Comparison of ENCODE assay signal across 26 cellular contexts in the genomic region with DNA sequence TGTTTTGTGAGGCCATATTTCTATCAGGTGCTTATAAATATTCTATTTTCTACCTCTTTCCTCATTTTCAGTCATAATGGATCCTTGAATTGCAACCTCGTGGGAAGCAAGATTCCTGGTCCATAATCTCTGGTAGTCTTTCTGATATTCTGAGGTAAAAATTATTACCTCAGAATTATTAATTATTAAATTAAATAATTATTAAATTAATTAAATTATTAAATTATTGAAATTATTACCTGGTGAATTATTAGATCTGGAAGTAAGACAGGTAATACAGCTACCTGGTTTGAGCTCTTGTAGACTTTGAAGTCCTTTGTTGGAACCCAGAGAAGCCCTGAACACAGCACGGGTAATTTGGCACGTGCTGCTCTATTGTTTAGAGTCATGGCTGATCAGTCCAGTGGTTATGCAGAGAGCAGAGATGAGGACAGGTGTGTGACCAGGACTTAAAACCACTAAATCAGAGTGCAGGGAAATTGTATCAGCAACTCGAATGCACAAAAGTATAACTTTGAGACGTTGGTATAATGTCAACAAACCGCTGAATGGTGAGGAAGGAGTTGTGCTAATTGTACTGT. TPM values are rescaled to one million over a fixed set of nuclear protein-coding genes. Genes with fewer than 3 reads are reported as not detected.
DNase-seq lines count a peak whose midpoint lies in the region; ATAC-seq, FAIRE-seq and TF ChIP-seq lines count a peak whose summit lies in the region.
"Had no signal": no experiment of that assay in that cellular context is flagged by ENCODE, and none has a peak within 500 bp of the region (broad histone marks: within the 10 kb centered on the region; RNA-seq: fewer than 3 reads in every experiment).

No MANE protein-coding gene starts in this region.

- no peaks in the 10 kb centered on the region for H3K9me3 ChIP-seq in H1 (ENCODE audit: insufficient read depth in 2 of 2, low read depth in 1 of 2, low read length in 1 of 2)
- H3K9me3 ChIP-seq in thyroid gland, result no peaks in the 10 kb centered on the region
- H3K9me3 ChIP-seq in psoas muscle, result no peaks in the 10 kb centered on the region
- H3K9me3 ChIP-seq: Caco-2, HAP-1, SK-N-SH had no signal

- TF ChIP-seq CTCF in H1 (IDR thresholded peaks at IDR 0.05; ENCODE audit: control extremely low read depth in 1 of 3, insufficient read depth in 1 of 3, low read depth in 1 of 3, low read length in 3 of 3), result no peak
- TF ChIP-seq CTCF in thyroid gland (IDR thresholded peaks at IDR 0.05), result no peak
- no peak for TF ChIP-seq CTCF in psoas muscle (IDR thresholded peaks at IDR 0.05)

- H3K27ac ChIP-seq in H1 (ENCODE audit: low read depth, low read length), result no peak overlapping the region
- H3K27ac ChIP-seq in thyroid gland, result peak overlapping the region; percentile 63 to 83 (median 63)
- no peak overlapping the region for H3K27ac ChIP-seq in psoas muscle
- H3K27ac ChIP-seq: 22Rv1, C4-2B, GM23248 had no signal

- no peak overlapping the region for H3K9ac ChIP-seq in H1 (replicated peaks in 1 of 4; ENCODE audit: extremely low read depth in 1 of 4, low read depth in 3 of 4, low read length in 3 of 4)
- H3K9ac ChIP-seq: GM23248, SK-N-SH had no signal

- WGBS in H1 (ENCODE audit: extremely low coverage in 1 of 2, insufficient coverage in 1 of 2, insufficient read length in 1 of 2, insufficient replicate concordance in 2 of 2, low coverage in 1 of 2, low lambda C conversion rate in 2 of 2, missing lambda C conversion rate in 1 of 2), 2 experiments, result 86% methylated on average over 6 of the region's 6 CpGs; no CpG with 5 or more reads in 1 of the 2 experiments
- 37 to 44% methylated on average over 6 of the region's 6 CpGs for WGBS in thyroid gland, 2 donors
- 68 to 71% (median 70%) methylated on average over 6 of the region's 6 CpGs for whole genome bisulfite sequencing in psoas muscle, 3 donors

- H3K18ac ChIP-seq in H1 (ENCODE audit: extremely low read depth, low read length), result no peak overlapping the region

- H2BK120ac ChIP-seq in H1 (replicated peaks; ENCODE audit: low read depth, low read length), result no peak overlapping the region

- H4K8ac ChIP-seq in H1 (ENCODE audit: extremely low read depth, insufficient read depth, low read length), result no peak overlapping the region

- TF ChIP-seq POLR2A in H1 (IDR thresholded peaks at IDR 0.05; ENCODE audit: control extremely low read depth in 1 of 2, low read depth in 2 of 2, low read length in 2 of 2) (no peak), thyroid gland (IDR thresholded peaks at IDR 0.05) (no peak)

- H3K79me2 ChIP-seq in H1 (ENCODE audit: control insufficient read depth in 1 of 2, insufficient read depth in 2 of 2, low read length in 2 of 2), result no peaks in the 10 kb centered on the region

- no peaks in the 10 kb centered on the region for H3K36me3 ChIP-seq in H1 (ENCODE audit: control insufficient read depth in 2 of 4, insufficient read depth in 4 of 4, low read length in 3 of 4)
- no peaks in the 10 kb centered on the region for H3K36me3 ChIP-seq in thyroid gland
- no peaks in the 10 kb centered on the region for H3K36me3 ChIP-seq in psoas muscle (ENCODE audit: insufficient read depth in 1 of 2, low read depth in 1 of 2)
- H3K36me3 ChIP-seq: HAP-1 had no signal

- no peak overlapping the region for H3K4me2 ChIP-seq in H1 (ENCODE audit: insufficient read depth in 1 of 2, low read depth in 2 of 2, low read length in 2 of 2)
- H3K4me2 ChIP-seq: SK-N-SH had no signal

- H3K14ac ChIP-seq in H1 (ENCODE audit: insufficient read length), result no peak overlapping the region

- H3K79me1 ChIP-seq in H1 (ENCODE audit: low read depth, low read length), result no peaks in the 10 kb centered on the region

- no peak overlapping the region for H2BK15ac ChIP-seq in H1 (ENCODE audit: low read length)

- H2AFZ ChIP-seq in H1 (ENCODE audit: low read length), result peak overlapping the region; percentile 10; the same call in 1 of the 2 replicates
- H2AFZ ChIP-seq: GM23248 had no signal

- H4K91ac ChIP-seq in H1 (replicated peaks; ENCODE audit: insufficient read length, low read length), result no peak overlapping the region

- POLR2A ChIA-PET in H1 (lab: Charles Lee; ENCODE audit: partially characterized antibody), result no interaction called here

- no peak overlapping the region for H3K4ac ChIP-seq in H1 (replicated peaks; ENCODE audit: insufficient read length, low read depth, low read length)

- DNase-seq in DMS53 (lab: John Stamatoyannopoulos, UW) (peak; percentile 47), DMS53 treated with DMSO at 0.1 percent for 48 hours (lab: John Stamatoyannopoulos, UW; ENCODE audit: unreplicated experiment) (no peak), NCI-H748 (lab: John Stamatoyannopoulos, UW; ENCODE audit: unreplicated experiment) (peak; percentile 58), NCI-H748 treated with DMSO at 0.1 percent for 48 hours (lab: John Stamatoyannopoulos, UW) (no peak), H1 (ENCODE audit: low read depth in 1 of 2, low spot score in 2 of 2) (no peak), thyroid gland (peak; percentile 65 to 70), NCI-H2081 treated with DMSO at 0.1 percent for 48 hours (lab: John Stamatoyannopoulos, UW) (no peak), psoas muscle (no peak)
- DNase-seq: Caco-2; CD8-positive, alpha-beta T cell; DND-41; GM23248; HFFc6; KBM-7; MV-4-11; NCI-H1105; NCI-H2081; NCI-H226; NCI-H526; SK-N-SH; SW 1271; T-helper 17 cell had no signal

- no peak overlapping the region for H2BK20ac ChIP-seq in H1 (ENCODE audit: low read length)

- H3K23me2 ChIP-seq in H1 (ENCODE audit: low read depth, low read length), result no peaks in the 10 kb centered on the region

- no peaks in the 10 kb centered on the region for H3K27me3 ChIP-seq in H1 (replicated peaks in 1 of 4; ENCODE audit: control insufficient read depth in 3 of 4, extremely low read depth in 1 of 4, insufficient read depth in 3 of 4, low read length in 3 of 4)
- H3K27me3 ChIP-seq in thyroid gland, result no peaks in the 10 kb centered on the region
- H3K27me3 ChIP-seq in psoas muscle (ENCODE audit: insufficient read depth in 3 of 3, low read length in 2 of 3), result no peaks in the 10 kb centered on the region

- CTCF ChIA-PET in H1 (lab: Charles Lee; ENCODE audit: partially characterized antibody), result interaction anchor here (1.5 to 1.9 kb wide), 5 partner anchors 47 to 247 kb away, joined by 3 to 7 read pairs (median 5); no protein-coding TSS in a partner anchor

- no peak for ATAC-seq in psoas muscle
- ATAC-seq: CD8-positive, alpha-beta T cell; PC-3; T-helper 17 cell had no signal

- no peak for TF ChIP-seq EP300 in H1 (IDR thresholded peaks at IDR 0.05; ENCODE audit: borderline replicate concordance in 1 of 2, low read depth in 2 of 2, low read length in 2 of 2)

- H4K5ac ChIP-seq in H1 (ENCODE audit: insufficient read length, low read depth, low read length), result no peak overlapping the region

- no peak for TF ChIP-seq RAD21 in H1 (IDR thresholded peaks at IDR 0.05 in 1 of 2, conservative IDR thresholded peaks at IDR 0.05 in 1 of 2; ENCODE audit: low read depth in 2 of 2, low read length in 2 of 2)

- no peak overlapping the region for H2AK5ac ChIP-seq in H1 (ENCODE audit: low read depth, low read length)

- no peak overlapping the region for H2BK5ac ChIP-seq in H1 (ENCODE audit: low read depth, low read length)

- no peaks in the 10 kb centered on the region for H4K20me1 ChIP-seq in H1 (replicated peaks in 1 of 2; ENCODE audit: control insufficient read depth in 1 of 2, insufficient read depth in 2 of 2, low read length in 2 of 2)

- H3K4me3 ChIP-seq in H1 (ENCODE audit: extremely low read depth in 1 of 4, insufficient read depth in 2 of 4, low read depth in 3 of 4, low read length in 4 of 4) (no peak overlapping the region), thyroid gland (replicated peaks in 1 of 3) (no peak overlapping the region), psoas muscle (no peak overlapping the region)
- H3K4me3 ChIP-seq: GM23248, HAP-1 had no signal

- no peak overlapping the region for H3K56ac ChIP-seq in H1 (replicated peaks; ENCODE audit: insufficient read length, low read depth, low read length)

- peaks cover 0 to 21% (median 6%) of the 10 kb centered on the region in 4 experiments; a peak in 5 of 7 replicates for H3K4me1 ChIP-seq in H1 (replicated peaks in 1 of 4; ENCODE audit: control insufficient read depth in 3 of 4, insufficient read depth in 4 of 4, low read length in 3 of 4)
- H3K4me1 ChIP-seq in thyroid gland, result peaks cover 13 to 29% of the 10 kb centered on the region in 2 donors
- H3K4me1 ChIP-seq in psoas muscle, result no peaks in the 10 kb centered on the region
- H3K4me1 ChIP-seq: HAP-1 had no signal

- intact Hi-C loops in thyroid gland (cut with DNase I) (no loop called here), psoas muscle (cut with DNase I) (no loop called here)

- H2BK12ac ChIP-seq in H1 (ENCODE audit: low read depth, low read length), result no peak overlapping the region

- no peak overlapping the region for H3K23ac ChIP-seq in H1 (ENCODE audit: insufficient read length)

- FAIRE-seq in H1 (lab: Jason Lieb, UNC), result no peak

TF ChIP-seq in H1, 55 proteins besides CTCF, POLR2A, EP300 and RAD21 (continues in another document):
- TF ChIP-seq GTF2F1 (IDR thresholded peaks at IDR 0.05; ENCODE audit: borderline replicate concordance, low read depth, low read length) (no peak), KDM1A (IDR thresholded peaks at IDR 0.05; ENCODE audit: borderline replicate concordance, low read length) (no peak), JUND (IDR thresholded peaks at IDR 0.05; ENCODE audit: low read length) (no peak), TAF7 (optimal IDR thresholded peaks at IDR 0.05; ENCODE audit: borderline replicate concordance, low read depth, low read length) (no peak), SP1 (IDR thresholded peaks at IDR 0.05; ENCODE audit: low read depth, low read length) (no peak), TAF1 (IDR thresholded peaks at IDR 0.05; ENCODE audit: low read depth, low read length) (no peak)
- TF ChIP-seq, protein P1, sequence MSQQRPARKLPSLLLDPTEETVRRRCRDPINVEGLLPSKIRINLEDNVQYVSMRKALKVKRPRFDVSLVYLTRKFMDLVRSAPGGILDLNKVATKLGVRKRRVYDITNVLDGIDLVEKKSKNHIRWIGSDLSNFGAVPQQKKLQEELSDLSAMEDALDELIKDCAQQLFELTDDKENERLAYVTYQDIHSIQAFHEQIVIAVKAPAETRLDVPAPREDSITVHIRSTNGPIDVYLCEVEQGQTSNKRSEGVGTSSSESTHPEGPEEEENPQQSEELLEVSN (IDR thresholded peaks at IDR 0.05), result no peak

RNA-seq across cellular contexts. Expression of gene PTPRM, which starts 46.8 kb away (rescaled TPM):
- total RNA-seq in H1 (2021; fragmentation: NEBNext Ultra II Directional; extraction: Animal tissue kit (Norgen Biotek cat#: 25700)), result 4.1 and 5.7 TPM in 2 replicates
- polyA plus RNA-seq in H1 (2011; rRNA removed) (5.6 and 7.0 TPM in 2 replicates), psoas muscle (10 to 100 TPM; 27.4 to 42.0 (median 27.9) TPM)
- polyA plus RNA-seq in H1 (2011; cell fraction: cytosol; rRNA removed), result 6.0 TPM
- polyA plus RNA-seq in H1 (2011; cell fraction: nucleus; rRNA removed), result 19.5 TPM
- 4.0 to 5.9 TPM (median 4.6 TPM) in 4 replicates for polyA plus RNA-seq in H1 (2012, experiment 1 of 2)
- 0.30 TPM for polyA plus RNA-seq in H1 (2012, experiment 2 of 2)
- 7.0 TPM for polyA plus RNA-seq in H1 (2013, experiment 1 of 2)
- polyA plus RNA-seq in H1 (2013, experiment 2 of 2), result 7.4 TPM
- polyA minus RNA-seq in H1 (2011; rRNA and poly(A)+ RNA removed), result 14.5 and 16.0 TPM in 2 replicates
- polyA minus RNA-seq in H1 (2011; cell fraction: cytosol; rRNA and poly(A)+ RNA removed), result 9.4 TPM
- 45.9 TPM for polyA minus RNA-seq in H1 (2011; cell fraction: nucleus; rRNA and poly(A)+ RNA removed)
- total RNA-seq in thyroid gland (100 to 1,000 TPM; 170 to 198 (median 182) TPM), psoas muscle (10 to 100 TPM; 33.7 to 78.9 (median 40.4) TPM)

Comparison
In these comparisons a context has a peak if more than half of its experiments do, and no peak if none do; other contexts are left out.
1. DNase-seq: peak in DMS53 (single experiment), NCI-H748 (single experiment) and thyroid gland (2 of 2); none in DMS53 treated with DMSO at 0.1 percent for 48 hours (single experiment), NCI-H748 treated with DMSO at 0.1 percent for 48 hours (single experiment), H1 (0 of 2), NCI-H2081 treated with DMSO at 0.1 percent for 48 hours (single experiment) and psoas muscle (0 of 2).
2. H3K27ac ChIP-seq: peak in thyroid gland (3 of 3); none in H1 (single experiment) and psoas muscle (single experiment).